ENCODE assay signal across 1 cellular context in the genomic region with DNA sequence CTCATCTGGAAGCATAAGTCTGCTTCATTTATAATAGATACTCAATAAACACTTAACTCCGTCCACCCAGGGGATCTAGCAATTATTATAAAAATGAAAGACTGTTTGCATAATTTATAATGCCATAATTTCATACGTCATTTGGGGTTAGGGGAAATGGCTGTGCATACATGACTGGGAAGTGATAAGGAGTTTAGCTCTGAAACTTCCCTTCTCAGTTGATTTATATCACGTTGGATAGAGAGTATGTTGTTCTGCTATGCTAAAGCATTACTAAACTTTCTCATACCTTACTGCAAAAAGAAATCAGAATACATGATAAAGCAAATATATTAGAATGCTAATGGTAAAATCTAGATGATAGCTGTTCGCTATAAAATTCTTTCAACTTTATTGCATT.
TF ChIP-seq lines count a peak whose summit lies in the region.

No MANE protein-coding gene starts in this region.

TF ChIP-seq in GM12878, 131 proteins besides CTCF, POLR2A, EP300 and RAD21:
- TF ChIP-seq RFX5 (IDR thresholded peaks at IDR 0.05; ENCODE audit: low read depth, low read length) = no peak
- no peak for TF ChIP-seq PML (IDR thresholded peaks at IDR 0.05; ENCODE audit: low read length)
